23 cellular contexts compared by ENCODE assay signal in genomic region chr12:113398346-113399290, GRCh38. TPM values are rescaled to one million over a fixed set of nuclear protein-coding genes. Genes with fewer than 3 reads are reported as not detected.
A peak's percentile ranks its signal among the peaks of the same experiment; 100 is the strongest.
DNase-seq lines count a peak whose midpoint lies in the region; ATAC-seq, FAIRE-seq and TF ChIP-seq lines count a peak whose summit lies in the region.
"Had no signal": no experiment of that assay in that cellular context is flagged by ENCODE, and none has a peak within 500 bp of the region (broad histone marks: within the 10 kb centered on the region; RNA-seq: fewer than 3 reads in every experiment).

No MANE protein-coding gene starts in this region.

- no peak overlapping the region for H2BK120ac ChIP-seq in H1 (replicated peaks; ENCODE audit: low read depth, low read length)

- H3K27me3 ChIP-seq in H1 (replicated peaks in 1 of 4; ENCODE audit: control insufficient read depth in 3 of 4, extremely low read depth in 1 of 4, insufficient read depth in 3 of 4, low read length in 3 of 4) (no peaks in the 10 kb centered on the region), liver (ENCODE audit: control insufficient read depth in 4 of 4, insufficient read depth in 4 of 4, low read length in 3 of 4) (no peaks in the 10 kb centered on the region)
- H3K27me3 ChIP-seq: BLaER1 treated with 17β-estradiol and CSF1 and Interleukin-3, amounts not matched to agents 10 nM and 100 nM had no signal

- H3K4ac ChIP-seq in H1 (replicated peaks; ENCODE audit: insufficient read length, low read depth, low read length) = no peak overlapping the region

- H2BK12ac ChIP-seq in H1 (ENCODE audit: low read depth, low read length) = no peak overlapping the region; the same call in 1 of the 2 replicates

- ATAC-seq in HG03571 (IDR thresholded peaks at IDR 0.05; ENCODE audit: unreplicated experiment) = no peak
- ATAC-seq in HG03097 (IDR thresholded peaks at IDR 0.05; ENCODE audit: low FRiP score, unreplicated experiment) = no peak
- ATAC-seq: CD8-positive, alpha-beta T cell; GM12878 had no signal

- no peak for TF ChIP-seq POLR2A in H1 (IDR thresholded peaks at IDR 0.05; ENCODE audit: control extremely low read depth in 1 of 2, low read depth in 2 of 2, low read length in 2 of 2)

- H3K9me3 ChIP-seq in H1 (ENCODE audit: insufficient read depth in 2 of 2, low read depth in 1 of 2, low read length in 1 of 2) (no peaks in the 10 kb centered on the region), liver (ENCODE audit: control insufficient read depth in 4 of 4, low read length in 3 of 4) (no peaks in the 10 kb centered on the region)

- TF ChIP-seq RAD21 in H1 (IDR thresholded peaks at IDR 0.05 in 1 of 2, conservative IDR thresholded peaks at IDR 0.05 in 1 of 2; ENCODE audit: low read depth in 2 of 2, low read length in 2 of 2) = no peak
- no peak for TF ChIP-seq RAD21 in liver (IDR thresholded peaks at IDR 0.05)

- no peaks in the 10 kb centered on the region for H3K79me2 ChIP-seq in H1 (ENCODE audit: control insufficient read depth in 1 of 2, insufficient read depth in 2 of 2, low read length in 2 of 2)

- no peak overlapping the region; the same call in 1 of the 2 replicates for H4K8ac ChIP-seq in H1 (ENCODE audit: extremely low read depth, insufficient read depth, low read length)

- H3K9ac ChIP-seq in H1 (replicated peaks in 1 of 4; ENCODE audit: extremely low read depth in 1 of 4, low read depth in 3 of 4, low read length in 3 of 4) (no peak overlapping the region), liver (ENCODE audit: low read depth in 1 of 2, low read length in 2 of 2) (no peak overlapping the region)
- H3K9ac ChIP-seq: BLaER1 treated with 17β-estradiol and CSF1 and Interleukin-3, amounts not matched to agents 10 nM and 100 nM had no signal

- TF ChIP-seq CTCF in H1 (IDR thresholded peaks at IDR 0.05; ENCODE audit: control extremely low read depth in 1 of 3, insufficient read depth in 1 of 3, low read depth in 1 of 3, low read length in 3 of 3) (no peak), liver (IDR thresholded peaks at IDR 0.05; ENCODE audit: low read depth, low read length, missing input control) (no peak)

- H3K18ac ChIP-seq in H1 (ENCODE audit: extremely low read depth, low read length) = no peak overlapping the region

- peak overlapping the region; percentile 42 for H4K91ac ChIP-seq in H1 (replicated peaks; ENCODE audit: insufficient read length, low read length)

- no peak overlapping the region for H4K5ac ChIP-seq in H1 (ENCODE audit: insufficient read length, low read depth, low read length)

- CTCF ChIA-PET in H1 (lab: Charles Lee; ENCODE audit: partially characterized antibody) = interaction anchor here (0.7 to 1.7 kb wide), 2 partner anchors 57 to 84 kb away, joined by 3 read pairs; no protein-coding TSS in a partner anchor

- H2BK5ac ChIP-seq in H1 (ENCODE audit: low read depth, low read length) = no peak overlapping the region

- H3K36me3 ChIP-seq in H1 (ENCODE audit: control insufficient read depth in 2 of 4, insufficient read depth in 4 of 4, low read length in 3 of 4) (no peaks in the 10 kb centered on the region), liver (ENCODE audit: control insufficient read depth in 4 of 4, insufficient read depth in 3 of 4, low read depth in 1 of 4, low read length in 3 of 4) (peaks cover 0 to 46% (median 27%) of the 10 kb centered on the region in 4 donors)
- H3K36me3 ChIP-seq: BLaER1 treated with 17β-estradiol and CSF1 and Interleukin-3, amounts not matched to agents 10 nM and 100 nM had no signal

- no peak overlapping the region for H3K23ac ChIP-seq in H1 (ENCODE audit: insufficient read length)

- H2BK15ac ChIP-seq in H1 (ENCODE audit: low read length) = no peak overlapping the region

- no peak overlapping the region for H3K56ac ChIP-seq in H1 (replicated peaks; ENCODE audit: insufficient read length, low read depth, low read length)

- H3K14ac ChIP-seq in H1 (ENCODE audit: insufficient read length) = no peak overlapping the region

- H2BK20ac ChIP-seq in H1 (ENCODE audit: low read length) = no peak overlapping the region

- 90% methylated on average over 26 of the region's 26 CpGs; no CpG with 5 or more reads in 1 of the 2 experiments for WGBS in H1 (ENCODE audit: extremely low coverage in 1 of 2, insufficient coverage in 1 of 2, insufficient read length in 1 of 2, insufficient replicate concordance in 2 of 2, low coverage in 1 of 2, low lambda C conversion rate in 2 of 2, missing lambda C conversion rate in 1 of 2), 2 experiments
- WGBS in liver = 86% methylated on average over 26 of the region's 26 CpGs

- H3K4me1 ChIP-seq in H1 (replicated peaks in 1 of 4; ENCODE audit: control insufficient read depth in 3 of 4, insufficient read depth in 4 of 4, low read length in 3 of 4) = peaks cover 0 to 3% (median 1%) of the 10 kb centered on the region in 4 experiments; a peak in 1 of 7 replicates
- H3K4me1 ChIP-seq in liver (ENCODE audit: control insufficient read depth in 4 of 4, insufficient read depth in 4 of 4, low read length in 3 of 4) = peaks cover 0 to 8% (median 3%) of the 10 kb centered on the region in 4 donors

- peaks cover 0 to 1% of the 10 kb centered on the region in 2 experiments for H4K20me1 ChIP-seq in H1 (replicated peaks in 1 of 2; ENCODE audit: control insufficient read depth in 1 of 2, insufficient read depth in 2 of 2, low read length in 2 of 2)

- no peak overlapping the region for H3K4me3 ChIP-seq in H1 (ENCODE audit: extremely low read depth in 1 of 4, insufficient read depth in 2 of 4, low read depth in 3 of 4, low read length in 4 of 4)
- H3K4me3 ChIP-seq in liver (ENCODE audit: low read depth in 1 of 3, low read length in 3 of 3) = no peak overlapping the region
- H3K4me3 ChIP-seq: BLaER1 treated with 17β-estradiol and CSF1 and Interleukin-3, amounts not matched to agents 10 nM and 100 nM; GM12878 had no signal

- POLR2A ChIA-PET in H1 (lab: Charles Lee; ENCODE audit: partially characterized antibody) = no interaction called here

- DNase-seq in D341Med (ENCODE audit: low spot score) = peak; percentile 41
- no peak for DNase-seq in H1 (ENCODE audit: low read depth in 1 of 2, low spot score in 2 of 2)
- peak in 1 of 49 donors; percentile 15 for DNase-seq in substantia nigra (lab: John Stamatoyannopoulos, UW)
- DNase-seq in SHP77 (lab: John Stamatoyannopoulos, UW) = no peak
- DNase-seq: 8988T; Calu3; CD8-positive, alpha-beta T cell; DMS 273 treated with DMSO at 0.1 percent for 48 hours; DMS53; DND-41; EL; GOT3; H9; IMR-90; KBM-7 had no signal

- TF ChIP-seq EP300 in H1 (IDR thresholded peaks at IDR 0.05; ENCODE audit: borderline replicate concordance in 1 of 2, low read depth in 2 of 2, low read length in 2 of 2) = no peak

- no peak overlapping the region for H2AK5ac ChIP-seq in H1 (ENCODE audit: low read depth, low read length)

- no peak for FAIRE-seq in H1 (lab: Jason Lieb, UNC)
- FAIRE-seq: GM12878, GM18507 had no signal

- no peaks in the 10 kb centered on the region for H3K79me1 ChIP-seq in H1 (ENCODE audit: low read depth, low read length)

- H2AFZ ChIP-seq in H1 (ENCODE audit: low read length) = no peak overlapping the region

- H3K23me2 ChIP-seq in H1 (ENCODE audit: low read depth, low read length) = 0 out of 2 replicates have a peak, but pooled peaks cover 1% of the 10 kb centered on the region

- H3K4me2 ChIP-seq in H1 (ENCODE audit: insufficient read depth in 1 of 2, low read depth in 2 of 2, low read length in 2 of 2) = no peak overlapping the region

- H3K27ac ChIP-seq in H1 (ENCODE audit: low read depth, low read length) (no peak overlapping the region), liver (ENCODE audit: low read depth in 1 of 2, low read length in 2 of 2) (no peak overlapping the region), substantia nigra (ENCODE audit: low read depth, low read length, poor library complexity, severe bottlenecking) (peak overlapping the region; percentile 21)
- H3K27ac ChIP-seq: BLaER1 treated with 17β-estradiol and CSF1 and Interleukin-3, amounts not matched to agents 10 nM and 100 nM; HL-60 had no signal

RNA-seq across cellular contexts. Expression of gene SDS, which starts 5.1 kb away (rescaled TPM):
- total RNA-seq in H1 (2021; fragmentation: NEBNext Ultra II Directional; extraction: Animal tissue kit (Norgen Biotek cat#: 25700)) = not detected in 2 replicates
- polyA plus RNA-seq in H1 (2011; rRNA removed) (0.21 and 0.38 TPM in 2 replicates), liver (100 to 1,000 TPM in 1 of 2 donors, 10 to 100 TPM in 1; 85.3 to 433 TPM)
- 0.45 TPM for polyA plus RNA-seq in H1 (2011; cell fraction: cytosol; rRNA removed)
- 0.31 TPM for polyA plus RNA-seq in H1 (2011; cell fraction: nucleus; rRNA removed)
- 0.13 to 0.24 TPM in 2 of 4 replicates, not detected in the others for polyA plus RNA-seq in H1 (2012, experiment 1 of 2)
- polyA plus RNA-seq in H1 (2012, experiment 2 of 2) = not detected
- polyA plus RNA-seq in H1 (2013, experiment 1 of 2) = not detected
- polyA plus RNA-seq in H1 (2013, experiment 2 of 2) = 0.06 TPM
- not detected in 2 replicates for polyA minus RNA-seq in H1 (2011; rRNA and poly(A)+ RNA removed)
- polyA minus RNA-seq in H1 (2011; cell fraction: cytosol; rRNA and poly(A)+ RNA removed) = not detected
- not detected for polyA minus RNA-seq in H1 (2011; cell fraction: nucleus; rRNA and poly(A)+ RNA removed)
- 10 to 100 TPM in 1 of 2 donors, under 1 TPM in 1; 0.65 to 70.4 TPM for total RNA-seq in liver
- total RNA-seq: B cell; CD8-positive, alpha-beta T cell; H9; IMR-90 had no signal
- polyA plus RNA-seq: GM12878, IMR-90 had no signal

RNA-seq across cellular contexts. Expression of gene SDSL, which starts 23.6 kb away (rescaled TPM):
- total RNA-seq in H1 (2021; fragmentation: NEBNext Ultra II Directional; extraction: Animal tissue kit (Norgen Biotek cat#: 25700)) = 0.69 TPM in 1 of 2 replicates, not detected in the other
- polyA plus RNA-seq in H1 (2011; rRNA removed) = 1.3 and 1.7 TPM in 2 replicates
- polyA plus RNA-seq in H1 (2011; cell fraction: cytosol; rRNA removed) = 1.5 TPM
- polyA plus RNA-seq in H1 (2011; cell fraction: nucleus; rRNA removed) = 1.5 TPM
- 0.42 to 0.74 TPM (median 0.53 TPM) in 3 of 4 replicates, not detected in the other for polyA plus RNA-seq in H1 (2012, experiment 1 of 2)
- 0.42 TPM for polyA plus RNA-seq in H1 (2012, experiment 2 of 2)
- 0.28 TPM for polyA plus RNA-seq in H1 (2013, experiment 1 of 2)
- polyA plus RNA-seq in H1 (2013, experiment 2 of 2) = 0.15 TPM
- polyA minus RNA-seq in H1 (2011; rRNA and poly(A)+ RNA removed) = 0.27 TPM in 1 of 2 replicates, not detected in the other
- polyA minus RNA-seq in H1 (2011; cell fraction: cytosol; rRNA and poly(A)+ RNA removed) = not detected
- not detected for polyA minus RNA-seq in H1 (2011; cell fraction: nucleus; rRNA and poly(A)+ RNA removed)
- 10 to 100 TPM; 22.4 to 25.9 TPM for total RNA-seq in liver
- polyA plus RNA-seq in liver = 10 to 100 TPM; 41.4 to 93.1 TPM
- total RNA-seq: CD8-positive, alpha-beta T cell had no signal

RNA-seq across cellular contexts. Expression of gene PLBD2, which starts 40.2 kb away (rescaled TPM):
- total RNA-seq in H1 (2021; fragmentation: NEBNext Ultra II Directional; extraction: Animal tissue kit (Norgen Biotek cat#: 25700)) = 33.1 and 33.5 TPM in 2 replicates
- polyA plus RNA-seq in H1 (2011; rRNA removed) (16.8 and 25.6 TPM in 2 replicates), liver (10 to 100 TPM; 12.1 to 17.7 TPM)
- 15.6 TPM for polyA plus RNA-seq in H1 (2011; cell fraction: cytosol; rRNA removed)
- polyA plus RNA-seq in H1 (2011; cell fraction: nucleus; rRNA removed) = 21.4 TPM
- 27.5 to 34.4 TPM (median 29.7 TPM) in 4 replicates for polyA plus RNA-seq in H1 (2012, experiment 1 of 2)
- polyA plus RNA-seq in H1 (2012, experiment 2 of 2) = 22.2 TPM
- 83.3 TPM for polyA plus RNA-seq in H1 (2013, experiment 1 of 2)
- polyA plus RNA-seq in H1 (2013, experiment 2 of 2) = 83.3 TPM
- polyA minus RNA-seq in H1 (2011; rRNA and poly(A)+ RNA removed) = 15.8 and 22.1 TPM in 2 replicates
- 25.1 TPM for polyA minus RNA-seq in H1 (2011; cell fraction: cytosol; rRNA and poly(A)+ RNA removed)
- 12.2 TPM for polyA minus RNA-seq in H1 (2011; cell fraction: nucleus; rRNA and poly(A)+ RNA removed)
- 10 to 100 TPM; 21.5 to 31.2 TPM for total RNA-seq in liver

Comparison
In these comparisons a context has a peak if more than half of its experiments do, and no peak if none do; other contexts are left out.
1. RNA of gene SDSL, which starts 23.6 kb away (total RNA-seq): 22.4 to 25.9 TPM in liver; 0.69 TPM in H1; every median in the first group is over 10 times any median in the second.